Comparison of ENCODE assay signal across 26 cellular contexts in the genomic region with DNA sequence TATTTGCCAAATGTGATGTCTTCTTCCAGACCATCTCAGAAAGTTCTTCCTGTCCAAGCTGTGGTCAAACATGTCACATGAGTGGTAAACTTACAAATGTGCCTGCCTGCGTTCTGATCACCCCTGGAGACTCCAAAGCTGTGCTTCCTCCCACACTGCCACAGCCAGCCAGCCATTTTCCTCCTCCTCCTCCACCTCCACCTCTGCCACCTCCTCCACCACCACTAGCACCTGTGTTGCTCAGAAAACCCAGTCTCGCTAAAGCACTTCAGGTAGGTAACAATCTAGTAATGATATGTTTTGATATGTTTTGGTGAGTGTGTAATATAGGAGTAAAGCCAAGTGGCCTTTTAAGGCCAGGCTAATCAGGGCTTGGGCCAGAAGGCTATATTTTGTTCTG.
"Had no signal": no experiment of that assay in that cellular context is flagged by ENCODE, and none has a peak within 500 bp of the region (broad histone marks: within the 10 kb centered on the region; RNA-seq: fewer than 3 reads in every experiment).

No MANE protein-coding gene starts in this region.

- H3K36me3 Mint-ChIP-seq: naive thymus-derived CD8-positive, alpha-beta T cell had no signal

- H3K27me3 ChIP-seq: colonic mucosa, hepatocyte, pancreas, right lobe of liver, suprapubic skin, thyroid gland, uterus had no signal

- H3K4me2 ChIP-seq: hepatocyte had no signal

- H3K36me3 ChIP-seq: colonic mucosa, pancreas, prostate gland, right lobe of liver, suprapubic skin, thyroid gland, uterus had no signal

- H3K4me3 ChIP-seq: colonic mucosa, hepatocyte, mucosa of descending colon, pancreas, prostate gland, right lobe of liver, suprapubic skin, thyroid gland, uterus had no signal

- DNase-seq: colonic mucosa; dermis blood vessel endothelial cell; endodermal cell; erythroblast; foreskin melanocyte; head of caudate nucleus; mammary epithelial cell; mucosa of descending colon; naive thymus-derived CD8-positive, alpha-beta T cell; occipital lobe; pancreas; retina; right lobe of liver; stimulated activated CD4-positive, alpha-beta T cell treated with anti-CD3 and anti-CD28 coated beads, Interleukin-4, amount 100 ng/mL, for 1 hour; stimulated activated CD8-positive, alpha-beta memory T cell treated with anti-CD3 and anti-CD28 coated beads, Interleukin-4, amount 100 ng/mL, for 48 hours; stimulated activated naive CD8-positive, alpha-beta T cell treated with anti-CD3 and anti-CD28 coated beads, Interleukin-15, Interleukin-2, amounts not matched to agents 100 U/mL and 50 U/mL, for 24 hours; thyroid gland; uterus had no signal

- H3K4me1 ChIP-seq: colonic mucosa, pancreas, prostate gland, right lobe of liver, suprapubic skin, thyroid gland, uterus had no signal

- FAIRE-seq: endothelial cell of umbilical vein, pancreas had no signal

- H3K4me3 Mint-ChIP-seq: endodermal cell; naive thymus-derived CD8-positive, alpha-beta T cell; neural crest cell; stimulated activated effector memory CD8-positive, alpha-beta T cell treated with anti-CD3 and anti-CD28 coated beads, Interleukin-12 subunit alpha, Interleukin-12 subunit beta, amount 100 ng/mL, for 72 hours; type B pancreatic cell had no signal

- H3K27ac ChIP-seq: colonic mucosa, hepatocyte, pancreas, prostate gland, right lobe of liver, suprapubic skin, thyroid gland, uterus had no signal

- H3K27ac Mint-ChIP-seq: endodermal cell; naive thymus-derived CD8-positive, alpha-beta T cell; stimulated activated effector memory CD8-positive, alpha-beta T cell treated with anti-CD3 and anti-CD28 coated beads, Interleukin-12 subunit alpha, Interleukin-12 subunit beta, amount 100 ng/mL, for 72 hours; type B pancreatic cell had no signal

- H3K9me3 ChIP-seq: colonic mucosa, mucosa of descending colon, pancreas, prostate gland, right lobe of liver, suprapubic skin, thyroid gland, uterus had no signal

- H3K27me3 Mint-ChIP-seq: naive thymus-derived CD8-positive, alpha-beta T cell; type B pancreatic cell had no signal

- H2AFZ ChIP-seq: hepatocyte had no signal

- H3K9me3 Mint-ChIP-seq: endodermal cell, neural crest cell, type B pancreatic cell had no signal

- H3K4me1 Mint-ChIP-seq: endodermal cell; naive thymus-derived CD8-positive, alpha-beta T cell; neural crest cell; stimulated activated effector memory CD8-positive, alpha-beta T cell treated with anti-CD3 and anti-CD28 coated beads, Interleukin-12 subunit alpha, Interleukin-12 subunit beta, amount 100 ng/mL, for 72 hours had no signal

- ATAC-seq: left lobe of liver; mucosa of descending colon; naive thymus-derived CD8-positive, alpha-beta T cell; pancreas; right lobe of liver; stimulated activated effector memory CD8-positive, alpha-beta T cell treated with anti-CD3 and anti-CD28 coated beads, Interleukin-12 subunit alpha, Interleukin-12 subunit beta, amount 100 ng/mL, for 72 hours; stimulated activated naive CD8-positive, alpha-beta T cell treated with anti-CD3 and anti-CD28 coated beads, Interleukin-15, Interleukin-2, amounts not matched to agents 100 U/mL and 50 U/mL, for 24 hours had no signal
